Comparison of ENCODE assay signal across 14 cellular contexts in the genomic region with DNA sequence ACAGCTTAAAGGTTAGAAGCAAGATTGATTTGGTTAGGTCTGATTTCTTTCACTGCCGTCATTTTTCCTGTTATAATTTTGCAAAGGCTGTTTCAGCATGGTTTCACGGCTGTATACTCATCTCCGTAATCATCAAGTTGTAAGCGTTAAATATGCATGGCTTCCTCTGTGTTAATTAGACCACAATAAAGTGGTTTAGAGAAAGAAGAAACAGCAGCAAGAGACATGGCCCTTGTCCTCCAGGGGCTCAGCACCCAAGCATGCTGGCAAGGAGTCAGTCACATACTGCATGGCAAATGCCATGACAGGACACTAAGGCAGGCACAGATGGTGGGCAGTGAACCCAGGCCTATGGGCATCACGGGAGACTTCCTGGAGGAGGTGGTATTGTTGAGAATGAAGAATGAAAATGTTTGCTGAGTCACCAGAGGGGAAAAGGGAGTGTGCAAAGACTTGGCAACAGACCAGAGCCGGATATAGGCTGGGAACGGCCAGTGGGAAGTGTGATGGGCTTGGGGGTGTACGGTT.
DNase-seq lines count a peak whose midpoint lies in the region; ATAC-seq and TF ChIP-seq lines count a peak whose summit lies in the region.
"Had no signal": no experiment of that assay in that cellular context is flagged by ENCODE, and none has a peak within 500 bp of the region (broad histone marks: within the 10 kb centered on the region; RNA-seq: fewer than 3 reads in every experiment).

No MANE protein-coding gene starts in this region.

- H3K9me3 Mint-ChIP-seq in activated naive CD4-positive, alpha-beta T cell treated with anti-CD3 and anti-CD28 coated beads for 36 hours, result peaks cover 5% of the 10 kb centered on the region
- no peaks in the 10 kb centered on the region for H3K9me3 Mint-ChIP-seq in brain
- peaks cover 5 to 16% of the 10 kb centered on the region in 2 donors for H3K9me3 Mint-ChIP-seq in stimulated activated naive B cell treated with anti-CD40 and anti-IgM and Interleukin-4, amounts not matched to agents 10 μg/mL and 1 μg/mL and 100 μg/mL, for 72 hours

- no peak for DNase-seq in activated naive CD4-positive, alpha-beta T cell treated with anti-CD3 and anti-CD28 coated beads for 36 hours
- no peak for DNase-seq in activated naive CD4-positive, alpha-beta T cell (lab: John Stamatoyannopoulos, UW)
- peak; percentile 12 for DNase-seq in RPMI7951 (ENCODE audit: low read depth)
- no peak for DNase-seq in stimulated activated naive B cell treated with anti-CD40 and anti-IgM and Interleukin-4, amounts not matched to agents 10 μg/mL and 1 μg/mL and 100 μg/mL, for 72 hours
- DNase-seq in posterior vena cava (ENCODE audit: low spot score), result no peak
- no peak for DNase-seq in epidermal melanocyte (ENCODE audit: insufficient read length, low spot score)
- DNase-seq: hypothalamus, lower lobe of right lung, NCI-H2227 treated with DMSO at 0.1 percent for 48 hours, T1000 had no signal

- H3K27me3 Mint-ChIP-seq in activated naive CD4-positive, alpha-beta T cell treated with anti-CD3 and anti-CD28 coated beads for 36 hours (ENCODE audit: low read depth), result no peaks in the 10 kb centered on the region
- peaks cover 2% of the 10 kb centered on the region for H3K27me3 Mint-ChIP-seq in brain
- no peaks in the 10 kb centered on the region for H3K27me3 Mint-ChIP-seq in stimulated activated naive B cell treated with anti-CD40 and anti-IgM and Interleukin-4, amounts not matched to agents 10 μg/mL and 1 μg/mL and 100 μg/mL, for 72 hours
- H3K27me3 Mint-ChIP-seq: progenitor cell of endocrine pancreas had no signal

- peaks cover 37% of the 10 kb centered on the region for H3K4me1 Mint-ChIP-seq in activated naive CD4-positive, alpha-beta T cell treated with anti-CD3 and anti-CD28 coated beads for 36 hours (ENCODE audit: low read depth)
- H3K4me1 Mint-ChIP-seq in brain, result peaks cover 40% of the 10 kb centered on the region
- H3K4me1 Mint-ChIP-seq in stimulated activated naive B cell treated with anti-CD40 and anti-IgM and Interleukin-4, amounts not matched to agents 10 μg/mL and 1 μg/mL and 100 μg/mL, for 72 hours, result peaks cover 36 to 53% of the 10 kb centered on the region in 2 donors

- TF ChIP-seq CTCF in brain (conservative IDR thresholded peaks at IDR 0.05), result no peak

- H3K27ac Mint-ChIP-seq in activated naive CD4-positive, alpha-beta T cell treated with anti-CD3 and anti-CD28 coated beads for 36 hours, result peak overlapping the region; percentile 57
- peak overlapping the region in 3 of 5 experiments; percentile 9 to 67 (median 50) for H3K27ac Mint-ChIP-seq in brain
- peak overlapping the region; percentile 73 for H3K27ac Mint-ChIP-seq in stimulated activated naive B cell treated with anti-CD40 and anti-IgM and Interleukin-4, amounts not matched to agents 10 μg/mL and 1 μg/mL and 100 μg/mL, for 72 hours
- H3K27ac Mint-ChIP-seq: progenitor cell of endocrine pancreas had no signal

- ATAC-seq in stimulated activated naive B cell treated with anti-CD40 and anti-IgM and Interleukin-4, amounts not matched to agents 10 μg/mL and 1 μg/mL and 100 μg/mL, for 72 hours (replicated peaks), result peak; percentile 23 to 35
- ATAC-seq in GM21528 (IDR thresholded peaks at IDR 0.05; ENCODE audit: low FRiP score, unreplicated experiment), result no peak
- ATAC-seq: lower lobe of right lung, Panc1 had no signal

- CTCF ChIA-PET in activated naive CD4-positive, alpha-beta T cell treated with anti-CD3 and anti-CD28 coated beads for 36 hours (lab: Charles Lee), result interaction anchor here (1.7 to 3.6 kb wide), 3 partner anchors 13 to 314 kb away, joined by 6 to 13 read pairs (median 13); no protein-coding TSS in a partner anchor

- no peaks in the 10 kb centered on the region for H3K36me3 Mint-ChIP-seq in activated naive CD4-positive, alpha-beta T cell treated with anti-CD3 and anti-CD28 coated beads for 36 hours (ENCODE audit: low read depth)
- H3K36me3 Mint-ChIP-seq in brain, result no peaks in the 10 kb centered on the region
- H3K36me3 Mint-ChIP-seq in stimulated activated naive B cell treated with anti-CD40 and anti-IgM and Interleukin-4, amounts not matched to agents 10 μg/mL and 1 μg/mL and 100 μg/mL, for 72 hours, result peaks cover 2 to 5% of the 10 kb centered on the region in 2 donors

- intact Hi-C loops in activated naive CD4-positive, alpha-beta T cell treated with anti-CD3 and anti-CD28 coated beads for 36 hours (cut with micrococcal nuclease), result loop anchor here (5.0 kb wide), 2 partner anchors 270 to 405 kb away; a partner anchor contains a TSS
- intact Hi-C loops in posterior vena cava (cut with DNase I), result loop anchor here in 1 of 2 donors (10.0 kb wide), 1 partner anchor 103 kb away; no protein-coding TSS in a partner anchor

- peak overlapping the region; percentile 80 for H3K4me3 Mint-ChIP-seq in activated naive CD4-positive, alpha-beta T cell treated with anti-CD3 and anti-CD28 coated beads for 36 hours
- no peak overlapping the region for H3K4me3 Mint-ChIP-seq in brain
- H3K4me3 Mint-ChIP-seq in stimulated activated naive B cell treated with anti-CD40 and anti-IgM and Interleukin-4, amounts not matched to agents 10 μg/mL and 1 μg/mL and 100 μg/mL, for 72 hours, result peak overlapping the region in 1 of 2 donors; percentile 18
